In genomic region chr6:25042984-25043725, GRCh38 we compare ENCODE assay signal across 16 cellular contexts.
DNase-seq lines count a peak whose midpoint lies in the region; ATAC-seq and TF ChIP-seq lines count a peak whose summit lies in the region.
"Had no signal": no experiment of that assay in that cellular context is flagged by ENCODE, and none has a peak within 500 bp of the region (broad histone marks: within the 10 kb centered on the region; RNA-seq: fewer than 3 reads in every experiment).

No MANE protein-coding gene starts in this region.

- intact Hi-C loops in activated naive CD4-positive, alpha-beta T cell treated with anti-CD3 and anti-CD28 coated beads for 36 hours (cut with micrococcal nuclease), result loop anchor here (1.0 to 2.0 kb wide), 2 partner anchors 9 to 14 kb away; no protein-coding TSS in a partner anchor
- intact Hi-C loops in uterus (cut with DNase I; ENCODE audit: low total_unique reads), result no loop called here

- H3K36me3 Mint-ChIP-seq in activated naive CD4-positive, alpha-beta T cell treated with anti-CD3 and anti-CD28 coated beads for 36 hours (ENCODE audit: low read depth), result peaks cover 6% of the 10 kb centered on the region
- H3K36me3 Mint-ChIP-seq in activated CD4-positive, alpha-beta memory T cell treated with anti-CD3 and anti-CD28 coated beads, Interleukin-2, amount 10 ng/mL, durations not matched to agents 7 days and 5 days (ENCODE audit: low read depth), result peaks cover 15% of the 10 kb centered on the region
- H3K36me3 Mint-ChIP-seq in stimulated activated naive B cell treated with anti-CD40 and anti-IgM and Interleukin-4, amounts not matched to agents 10 μg/mL and 1 μg/mL and 100 μg/mL, for 72 hours, result peaks cover 0 to 3% of the 10 kb centered on the region in 2 donors

- no peak overlapping the region for H3K27ac ChIP-seq in uterus
- H3K27ac ChIP-seq: body of pancreas, foreskin keratinocyte, VCaP had no signal

- CTCF ChIA-PET in activated naive CD4-positive, alpha-beta T cell treated with anti-CD3 and anti-CD28 coated beads for 36 hours (lab: Charles Lee), result interaction anchor here (0.8 to 10.1 kb wide), 9 partner anchors 8 to 108 kb away, joined by 3 to 110 read pairs (median 4); no protein-coding TSS in a partner anchor
- CTCF ChIA-PET in activated CD4-positive, alpha-beta memory T cell treated with anti-CD3 and anti-CD28 coated beads, Interleukin-2, amount 10 ng/mL, durations not matched to agents 7 days and 5 days (lab: Charles Lee), result interaction anchor here (0.6 to 4.9 kb wide), 13 partner anchors 8 to 214 kb away, joined by 3 to 54 read pairs (median 5); no protein-coding TSS in a partner anchor

- H3K27me3 Mint-ChIP-seq in activated naive CD4-positive, alpha-beta T cell treated with anti-CD3 and anti-CD28 coated beads for 36 hours (ENCODE audit: low read depth), result no peaks in the 10 kb centered on the region
- no peaks in the 10 kb centered on the region for H3K27me3 Mint-ChIP-seq in activated CD4-positive, alpha-beta memory T cell treated with anti-CD3 and anti-CD28 coated beads, Interleukin-2, amount 10 ng/mL, durations not matched to agents 7 days and 5 days
- H3K27me3 Mint-ChIP-seq in stimulated activated naive B cell treated with anti-CD40 and anti-IgM and Interleukin-4, amounts not matched to agents 10 μg/mL and 1 μg/mL and 100 μg/mL, for 72 hours, result no peaks in the 10 kb centered on the region

- no peak for DNase-seq in activated naive CD4-positive, alpha-beta T cell treated with anti-CD3 and anti-CD28 coated beads for 36 hours
- DNase-seq in activated naive CD4-positive, alpha-beta T cell treated with Interleukin-2 at 50 U/mL for 16 hours, result no peak
- DNase-seq in activated CD4-positive, alpha-beta memory T cell treated with anti-CD3 and anti-CD28 coated beads, Interleukin-2, amount 10 ng/mL, durations not matched to agents 7 days and 5 days, result no peak
- no peak for DNase-seq in stimulated activated naive B cell treated with anti-CD40 and anti-IgM and Interleukin-4, amounts not matched to agents 10 μg/mL and 1 μg/mL and 100 μg/mL, for 72 hours
- DNase-seq in stimulated activated CD4-positive, alpha-beta T cell treated with anti-CD3 and anti-CD28 coated beads, Interleukin-4, amount 100 ng/mL, for 4 hours, result no peak
- DNase-seq in DMS153 treated with DMSO at 0.1 percent for 48 hours (lab: John Stamatoyannopoulos, UW; ENCODE audit: unreplicated experiment) (no peak), uterus (no peak)
- DNase-seq: body of pancreas; foreskin keratinocyte; NCI-H2107; NCI-H82; Right ventricle myocardium superior; stimulated activated CD4-positive, alpha-beta T cell treated with anti-CD3 and anti-CD28 coated beads, Interleukin-12 subunit alpha, Interleukin-12 subunit beta, amount 100 ng/mL, for 4 hours; transverse colon had no signal

- TF ChIP-seq CTCF in uterus (IDR thresholded peaks at IDR 0.05), result no peak

- peak; percentile 47 for ATAC-seq in HG02678 (IDR thresholded peaks at IDR 0.05; ENCODE audit: unreplicated experiment)
- peak; percentile 83 to 86 for ATAC-seq in stimulated activated naive B cell treated with anti-CD40 and anti-IgM and Interleukin-4, amounts not matched to agents 10 μg/mL and 1 μg/mL and 100 μg/mL, for 72 hours (replicated peaks)
- ATAC-seq: body of pancreas had no signal

- H3K4me1 Mint-ChIP-seq in activated naive CD4-positive, alpha-beta T cell treated with anti-CD3 and anti-CD28 coated beads for 36 hours (ENCODE audit: low read depth), result peaks cover 59% of the 10 kb centered on the region
- peaks cover 47% of the 10 kb centered on the region for H3K4me1 Mint-ChIP-seq in activated CD4-positive, alpha-beta memory T cell treated with anti-CD3 and anti-CD28 coated beads, Interleukin-2, amount 10 ng/mL, durations not matched to agents 7 days and 5 days
- H3K4me1 Mint-ChIP-seq in stimulated activated naive B cell treated with anti-CD40 and anti-IgM and Interleukin-4, amounts not matched to agents 10 μg/mL and 1 μg/mL and 100 μg/mL, for 72 hours, result peaks cover 50 to 99% of the 10 kb centered on the region in 2 donors

- H3K27ac Mint-ChIP-seq in activated naive CD4-positive, alpha-beta T cell treated with anti-CD3 and anti-CD28 coated beads for 36 hours, result peak overlapping the region; percentile 97
- peak overlapping the region; percentile 96 for H3K27ac Mint-ChIP-seq in activated CD4-positive, alpha-beta memory T cell treated with anti-CD3 and anti-CD28 coated beads, Interleukin-2, amount 10 ng/mL, durations not matched to agents 7 days and 5 days
- H3K27ac Mint-ChIP-seq in stimulated activated naive B cell treated with anti-CD40 and anti-IgM and Interleukin-4, amounts not matched to agents 10 μg/mL and 1 μg/mL and 100 μg/mL, for 72 hours, result peak overlapping the region; percentile 98

- no peaks in the 10 kb centered on the region for H3K27me3 ChIP-seq in uterus
- H3K27me3 ChIP-seq: body of pancreas, transverse colon had no signal

- peak overlapping the region; percentile 92 for H3K4me3 Mint-ChIP-seq in activated naive CD4-positive, alpha-beta T cell treated with anti-CD3 and anti-CD28 coated beads for 36 hours
- H3K4me3 Mint-ChIP-seq in activated CD4-positive, alpha-beta memory T cell treated with anti-CD3 and anti-CD28 coated beads, Interleukin-2, amount 10 ng/mL, durations not matched to agents 7 days and 5 days, result no peak overlapping the region
- H3K4me3 Mint-ChIP-seq in stimulated activated naive B cell treated with anti-CD40 and anti-IgM and Interleukin-4, amounts not matched to agents 10 μg/mL and 1 μg/mL and 100 μg/mL, for 72 hours, result peak overlapping the region; percentile 88 to 97

- no peaks in the 10 kb centered on the region for H3K36me3 ChIP-seq in uterus
- H3K36me3 ChIP-seq: transverse colon had no signal

- H3K4me1 ChIP-seq in uterus, result no peaks in the 10 kb centered on the region
- H3K4me1 ChIP-seq: body of pancreas, foreskin keratinocyte, transverse colon had no signal

- no peak overlapping the region for H3K4me3 ChIP-seq in uterus
- H3K4me3 ChIP-seq: body of pancreas had no signal

- H3K9me3 ChIP-seq in uterus, result no peaks in the 10 kb centered on the region
- H3K9me3 ChIP-seq: body of pancreas, transverse colon had no signal

- no peaks in the 10 kb centered on the region for H3K9me3 Mint-ChIP-seq in activated naive CD4-positive, alpha-beta T cell treated with anti-CD3 and anti-CD28 coated beads for 36 hours
- peaks cover 3% of the 10 kb centered on the region for H3K9me3 Mint-ChIP-seq in activated CD4-positive, alpha-beta memory T cell treated with anti-CD3 and anti-CD28 coated beads, Interleukin-2, amount 10 ng/mL, durations not matched to agents 7 days and 5 days
- H3K9me3 Mint-ChIP-seq in stimulated activated naive B cell treated with anti-CD40 and anti-IgM and Interleukin-4, amounts not matched to agents 10 μg/mL and 1 μg/mL and 100 μg/mL, for 72 hours, result no peaks in the 10 kb centered on the region

- POLR2A ChIA-PET in activated CD4-positive, alpha-beta memory T cell treated with anti-CD3 and anti-CD28 coated beads, Interleukin-2, amount 10 ng/mL, durations not matched to agents 7 days and 5 days (lab: Charles Lee), result interaction anchor here (0.6 to 11.1 kb wide), 9 partner anchors 8 to 107 kb away, joined by 3 to 188 read pairs (median 5); partner anchors contain the start of gene RIPOR2

- no peak for TF ChIP-seq POLR2A in uterus (IDR thresholded peaks at IDR 0.05)
